In the genomic region with DNA sequence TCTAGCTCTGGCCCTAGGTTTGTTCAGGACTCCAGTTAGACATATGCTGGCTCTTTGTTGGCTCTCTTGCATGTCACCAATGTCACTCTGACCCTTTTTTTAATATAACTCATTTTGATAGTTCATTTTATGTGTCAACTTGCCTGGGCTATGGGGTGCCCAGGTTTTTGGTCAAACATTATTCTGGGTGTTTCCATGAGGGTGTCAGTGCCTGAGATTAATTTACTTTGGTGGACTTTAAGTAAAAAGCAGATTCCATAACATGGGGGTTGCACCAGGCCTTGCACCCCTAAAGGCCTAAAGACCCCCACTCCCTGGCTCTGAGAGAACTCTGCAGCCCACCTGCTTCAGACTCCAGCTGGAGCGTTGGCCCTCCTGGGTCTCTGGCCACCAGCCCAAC, we compare ENCODE assay signal across 16 cellular contexts. TPM values are rescaled to one million over a fixed set of nuclear protein-coding genes. Genes with fewer than 3 reads are reported as not detected.
DNase-seq lines count a peak whose midpoint lies in the region; ATAC-seq and TF ChIP-seq lines count a peak whose summit lies in the region.
"Had no signal": no experiment of that assay in that cellular context is flagged by ENCODE, and none has a peak within 500 bp of the region (broad histone marks: within the 10 kb centered on the region; RNA-seq: fewer than 3 reads in every experiment).

No MANE protein-coding gene starts in this region.

- H4K91ac ChIP-seq in neuronal stem cell (ENCODE audit: low read depth, low read length, poor library complexity): no peak overlapping the region

- TF ChIP-seq EP300 in stomach (IDR thresholded peaks at IDR 0.05): no peak

- H3K9me3 ChIP-seq in stomach (peaks cover 0 to 11% (median 9%) of the 10 kb centered on the region in 4 donors), neuronal stem cell (replicated peaks in 1 of 2; ENCODE audit: control insufficient read depth in 2 of 2, insufficient read depth in 1 of 2, low read depth in 1 of 2, low read length in 2 of 2) (peaks cover 0 to 3% of the 10 kb centered on the region in 2 donors)
- H3K9me3 ChIP-seq: A549, HAP-1 had no signal

- H3K27ac ChIP-seq in stomach (no peak overlapping the region), neuronal stem cell (replicated peaks; ENCODE audit: low read length) (no peak overlapping the region)
- H3K27ac ChIP-seq: 22Rv1, A549, C4-2B had no signal

- no peak overlapping the region for H3K9ac ChIP-seq in neuronal stem cell (ENCODE audit: low read depth, low read length, poor library complexity)

- H3K23ac ChIP-seq in neuronal stem cell (ENCODE audit: low read depth, low read length, poor library complexity): no peak overlapping the region

- H3K4me3 ChIP-seq in stomach: no peak overlapping the region
- H3K4me3 ChIP-seq in neuronal stem cell (ENCODE audit: low read length in 2 of 2): no peak overlapping the region
- H3K4me3 ChIP-seq: A549, HAP-1 had no signal

- no peaks in the 10 kb centered on the region for H3K4me1 ChIP-seq in stomach
- H3K4me1 ChIP-seq in neuronal stem cell (ENCODE audit: control insufficient read depth in 2 of 2, insufficient read depth in 1 of 2, low read depth in 1 of 2, low read length in 2 of 2): peaks cover 0 to 3% of the 10 kb centered on the region in 2 donors
- H3K4me1 ChIP-seq: A549, Caco-2, HAP-1 had no signal

- TF ChIP-seq POLR2A in stomach (IDR thresholded peaks at IDR 0.05): no peak

- no peaks in the 10 kb centered on the region for H3K36me3 ChIP-seq in stomach
- no peaks in the 10 kb centered on the region for H3K36me3 ChIP-seq in neuronal stem cell (replicated peaks in 1 of 2; ENCODE audit: control insufficient read depth in 2 of 2, insufficient read depth in 2 of 2, low read length in 2 of 2)
- H3K36me3 ChIP-seq: HAP-1 had no signal

- no peak overlapping the region for H2BK15ac ChIP-seq in neuronal stem cell (ENCODE audit: low read length)

- H2BK120ac ChIP-seq in neuronal stem cell (ENCODE audit: low read depth, low read length): no peak overlapping the region

- WGBS in stomach, 5 donors: 69 to 87% (median 75%) methylated on average over 1 of the region's 1 CpG
- WGBS in neuronal stem cell (ENCODE audit: extremely low coverage in 2 of 2, insufficient read length in 2 of 2, insufficient replicate concordance in 1 of 2), 2 donors: no CpG with 5 or more reads among the region's 1 CpG

- no peak for ATAC-seq in left lobe of liver
- no peak for ATAC-seq in GM21619 (IDR thresholded peaks at IDR 0.05; ENCODE audit: unreplicated experiment)
- ATAC-seq: A549 had no signal

- no peak overlapping the region for H3K14ac ChIP-seq in neuronal stem cell (ENCODE audit: low read length)

- no peak for TF ChIP-seq CTCF in stomach (IDR thresholded peaks at IDR 0.05)

- no peak overlapping the region for H4K8ac ChIP-seq in neuronal stem cell (ENCODE audit: low read depth, low read length)

- no peak overlapping the region for H2BK12ac ChIP-seq in neuronal stem cell (ENCODE audit: low read length)

- H3K18ac ChIP-seq in neuronal stem cell (ENCODE audit: low read length): no peak overlapping the region

- no peaks in the 10 kb centered on the region for H3K79me1 ChIP-seq in neuronal stem cell (ENCODE audit: low read depth, low read length)

- no peak overlapping the region for H3K4ac ChIP-seq in neuronal stem cell (ENCODE audit: low read length)

- intact Hi-C loops in stomach (cut with DNase I; ENCODE audit: low total_unique reads): no loop called here

- peaks cover 0 to 22% (median 5%) of the 10 kb centered on the region in 3 donors for H3K27me3 ChIP-seq in stomach
- H3K27me3 ChIP-seq in neuronal stem cell (ENCODE audit: control insufficient read depth in 3 of 3, insufficient read depth in 3 of 3, low read depth in 1 of 3, low read length in 3 of 3): no peaks in the 10 kb centered on the region

- H2AFZ ChIP-seq in neuronal stem cell (ENCODE audit: low read length): no peak overlapping the region

- no peak overlapping the region for H2BK5ac ChIP-seq in neuronal stem cell (ENCODE audit: low read length)

- DNase-seq in activated CD8-positive, alpha-beta memory T cell treated with anti-CD3 and anti-CD28 coated beads for 24 hours: peak; percentile 30
- no peak for DNase-seq in activated CD8-positive, alpha-beta memory T cell treated with anti-CD3 and anti-CD28 coated beads, Interleukin-2, amount 50 U/mL, for 4 hours
- peak; percentile 17 for DNase-seq in activated CD8-positive, alpha-beta memory T cell treated with anti-CD3 and anti-CD28 coated beads, Interleukin-2, amount 50 U/mL, for 48 hours
- DNase-seq in left lobe of liver (ENCODE audit: low spot score) (peak; percentile 12), stomach (peak; percentile 8), neuronal stem cell (ENCODE audit: low spot score) (no peak)
- DNase-seq in activated effector memory CD4-positive, alpha-beta T cell treated with Interleukin-2 at 50 U/mL for 16 hours: no peak
- DNase-seq: AML-193; Caco-2; CD4-positive, alpha-beta T cell; IMR-90 had no signal

- no peak overlapping the region for H2AK5ac ChIP-seq in neuronal stem cell (ENCODE audit: low read depth, low read length)

- no peak overlapping the region for H3K4me2 ChIP-seq in neuronal stem cell (ENCODE audit: insufficient read depth, low read length, poor library complexity, severe bottlenecking)
- H3K4me2 ChIP-seq: A549 had no signal

RNA-seq across cellular contexts. Expression of a gene that starts 48.1 kb away (rescaled TPM):
- total RNA-seq in left lobe of liver (not detected), stomach (10 to 100 TPM in 1 of 5 donors, 1 to 10 TPM in 3, not detected in 1; 5.3 to 19.6 (median 6.0) TPM)
- 1 to 10 TPM in 1 of 3 donors, under 1 TPM in 2; 0.68 to 1.1 (median 0.90) TPM for polyA plus RNA-seq in stomach
- polyA plus RNA-seq in neuronal stem cell (2013, experiment 1 of 2): 2.0 TPM
- polyA plus RNA-seq in neuronal stem cell (2013, experiment 2 of 2): 1.6 TPM
- total RNA-seq: Caco-2 had no signal
- polyA plus RNA-seq: A549 had no signal

Comparison
In these comparisons a context has a peak if more than half of its experiments do, and no peak if none do; other contexts are left out.
1. DNase-seq: peak in activated CD8-positive, alpha-beta memory T cell treated with anti-CD3 and anti-CD28 coated beads for 24 hours (single experiment), activated CD8-positive, alpha-beta memory T cell treated with anti-CD3 and anti-CD28 coated beads, Interleukin-2, amount 50 U/mL, for 48 hours (single experiment), left lobe of liver (single experiment) and stomach (single experiment); none in activated CD8-positive, alpha-beta memory T cell treated with anti-CD3 and anti-CD28 coated beads, Interleukin-2, amount 50 U/mL, for 4 hours (single experiment), neuronal stem cell (single experiment) and activated effector memory CD4-positive, alpha-beta T cell treated with Interleukin-2 at 50 U/mL for 16 hours (single experiment).